Comparison of ENCODE assay signal across 8 cellular contexts in the genomic region with DNA sequence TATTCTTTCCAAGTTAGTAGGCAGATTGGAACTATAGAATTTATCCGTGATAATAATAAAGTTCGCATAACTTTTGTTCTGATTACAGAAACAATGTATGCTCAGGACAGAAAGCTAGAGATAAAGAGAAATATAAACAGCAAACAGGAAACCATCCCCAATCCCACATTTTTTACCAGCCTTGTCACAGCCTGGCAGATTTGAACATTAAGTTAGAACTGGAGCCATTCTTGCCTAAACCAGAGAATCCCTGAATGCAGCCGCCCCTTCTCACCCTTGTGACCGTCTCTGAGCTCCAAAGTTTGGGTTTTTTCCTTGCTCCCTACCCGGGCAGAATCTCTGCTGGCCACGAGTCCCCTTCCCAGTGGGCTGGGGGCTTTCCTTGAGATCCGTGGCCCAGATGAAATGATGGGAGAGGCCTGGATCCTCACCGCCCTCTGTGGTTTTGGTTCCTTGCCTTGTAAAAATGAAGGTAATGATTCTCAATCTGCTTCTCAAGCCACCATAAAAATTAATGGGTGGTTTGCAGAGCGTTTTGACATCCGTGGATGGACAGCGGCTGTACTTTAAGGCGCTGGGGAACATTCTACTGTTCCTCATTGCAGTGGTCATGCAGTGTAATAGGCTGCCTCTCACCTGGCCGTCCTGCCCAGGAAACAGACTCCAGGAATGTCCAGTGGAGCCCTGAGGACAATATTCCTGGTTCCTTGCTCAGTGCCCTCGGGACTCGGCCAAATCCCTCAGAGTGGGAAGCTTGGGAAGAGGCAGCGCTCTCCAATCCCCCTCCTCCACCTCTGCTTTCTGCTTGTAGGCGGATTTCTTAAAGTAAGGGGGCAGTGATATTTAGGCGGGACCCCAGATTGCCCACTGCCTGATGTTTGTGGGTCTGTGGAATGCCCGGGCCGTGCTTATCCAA. TPM values are rescaled to one million over a fixed set of nuclear protein-coding genes. Genes with fewer than 3 reads are reported as not detected.
DNase-seq lines count a peak whose midpoint lies in the region; ATAC-seq, FAIRE-seq and TF ChIP-seq lines count a peak whose summit lies in the region.

No MANE protein-coding gene starts in this region.

- peaks cover 68% of the 10 kb centered on the region for H3K4me1 ChIP-seq in astrocyte (ENCODE audit: insufficient read depth, low read length)

- peaks cover 67% of the 10 kb centered on the region for H3K79me2 ChIP-seq in astrocyte (ENCODE audit: insufficient read depth, low read length)

- no peak for ATAC-seq in GM18502 (IDR thresholded peaks at IDR 0.05; ENCODE audit: poor library complexity, unreplicated experiment)

- peaks cover 56% of the 10 kb centered on the region for H4K20me1 ChIP-seq in astrocyte (ENCODE audit: insufficient read depth, low read length)

- H3K27ac ChIP-seq in astrocyte (ENCODE audit: low read depth, low read length) (peak overlapping the region; percentile 90), substantia nigra (ENCODE audit: low read depth, low read length, poor library complexity, severe bottlenecking) (peak overlapping the region; percentile 92)

- FAIRE-seq in astrocyte (lab: Jason Lieb, UNC): no peak

- H3K36me3 ChIP-seq in astrocyte (ENCODE audit: insufficient read depth, low read length): peaks cover 4% of the 10 kb centered on the region

- H3K4me3 Mint-ChIP-seq in T-helper 1 cell treated with Interleukin-12 subunit alpha and Interleukin-12 subunit beta and Interleukin-4 antibody, amounts not matched to agents 30 μg/mL and 1 μg/mL, for 36 hours: peak overlapping the region; percentile 44
- peak overlapping the region; percentile 99 for H3K4me3 Mint-ChIP-seq in astrocyte (ENCODE audit: unreplicated experiment)

- H3K4me1 Mint-ChIP-seq in T-helper 1 cell treated with Interleukin-12 subunit alpha and Interleukin-12 subunit beta and Interleukin-4 antibody, amounts not matched to agents 30 μg/mL and 1 μg/mL, for 36 hours (ENCODE audit: low read depth): peaks cover 4% of the 10 kb centered on the region
- H3K4me1 Mint-ChIP-seq in astrocyte (ENCODE audit: low read depth, unreplicated experiment): peaks cover 52% of the 10 kb centered on the region

- TF ChIP-seq CTCF in astrocyte (IDR thresholded peaks at IDR 0.05; ENCODE audit: insufficient read depth, low read depth, low read length): no peak

- H3K27me3 ChIP-seq in astrocyte (ENCODE audit: insufficient read depth, low read length): no peaks in the 10 kb centered on the region

- H3K27me3 Mint-ChIP-seq in T-helper 1 cell treated with Interleukin-12 subunit alpha and Interleukin-12 subunit beta and Interleukin-4 antibody, amounts not matched to agents 30 μg/mL and 1 μg/mL, for 36 hours (ENCODE audit: low read depth): peaks cover 69% of the 10 kb centered on the region
- no peaks in the 10 kb centered on the region for H3K27me3 Mint-ChIP-seq in astrocyte (ENCODE audit: low read depth, unreplicated experiment)

- no peaks in the 10 kb centered on the region for H3K9me3 Mint-ChIP-seq in T-helper 1 cell treated with Interleukin-12 subunit alpha and Interleukin-12 subunit beta and Interleukin-4 antibody, amounts not matched to agents 30 μg/mL and 1 μg/mL, for 36 hours
- no peaks in the 10 kb centered on the region for H3K9me3 Mint-ChIP-seq in astrocyte (ENCODE audit: unreplicated experiment)

- H2AFZ ChIP-seq in astrocyte (ENCODE audit: low read depth, low read length): no peak overlapping the region

- H3K4me3 ChIP-seq in astrocyte (ENCODE audit: insufficient read depth, low read depth, low read length): peak overlapping the region; percentile 96

- H3K4me2 ChIP-seq in astrocyte (ENCODE audit: low read length): peak overlapping the region; percentile 97

- H3K9me3 ChIP-seq in astrocyte (ENCODE audit: insufficient read depth, low read depth, low read length): no peaks in the 10 kb centered on the region

- no peak overlapping the region for H3K27ac Mint-ChIP-seq in T-helper 1 cell treated with Interleukin-12 subunit alpha and Interleukin-12 subunit beta and Interleukin-4 antibody, amounts not matched to agents 30 μg/mL and 1 μg/mL, for 36 hours
- peak overlapping the region; percentile 97 for H3K27ac Mint-ChIP-seq in astrocyte (ENCODE audit: unreplicated experiment)

- H3K36me3 Mint-ChIP-seq in T-helper 1 cell treated with Interleukin-12 subunit alpha and Interleukin-12 subunit beta and Interleukin-4 antibody, amounts not matched to agents 30 μg/mL and 1 μg/mL, for 36 hours (ENCODE audit: low read depth): no peaks in the 10 kb centered on the region
- peaks cover 16% of the 10 kb centered on the region for H3K36me3 Mint-ChIP-seq in astrocyte (ENCODE audit: low read depth, unreplicated experiment)

- no peak for DNase-seq in T-helper 1 cell
- DNase-seq in astrocyte (ENCODE audit: low read depth): no peak
- DNase-seq in left kidney (ENCODE audit: low read depth, low spot score): peak; percentile 55
- DNase-seq in substantia nigra (lab: John Stamatoyannopoulos, UW): peak in 3 of 49 donors; percentile 21 to 46 (median 43)
- no peak for DNase-seq in SW480 (ENCODE audit: low spot score)
- no peak for DNase-seq in posterior vena cava (ENCODE audit: low spot score)

- H3K9ac ChIP-seq in astrocyte (ENCODE audit: low read length): peak overlapping the region; percentile 98

- intact Hi-C loops in posterior vena cava (cut with DNase I): no loop called here

RNA-seq across cellular contexts. Expression of a gene that starts 1.6 kb away (rescaled TPM):
- total RNA-seq in astrocyte: 117 and 127 TPM in 2 replicates
- total RNA-seq in posterior vena cava: 10 to 100 TPM; 17.5 to 19.2 TPM
